Comparison of ENCODE assay signal across 8 cellular contexts in the genomic region with DNA sequence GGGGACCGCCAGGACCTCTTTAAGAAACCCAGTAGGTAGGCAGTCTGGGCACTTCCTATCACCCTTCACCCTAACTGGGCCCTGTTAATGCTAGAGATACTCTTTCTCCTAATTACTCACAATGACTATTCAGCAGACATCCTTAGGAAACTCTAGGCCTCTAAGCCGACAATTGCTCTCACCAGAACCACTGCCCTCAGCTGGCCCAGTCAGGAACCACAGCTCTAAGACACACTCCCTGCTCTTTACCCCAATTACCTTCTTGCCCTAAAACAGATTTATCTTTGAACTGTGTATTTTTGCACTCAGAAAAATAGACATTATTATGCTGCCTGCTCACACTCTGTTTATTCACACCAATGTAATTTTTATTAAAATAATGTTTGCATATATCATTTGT.
A peak's percentile ranks its signal among the peaks of the same experiment; 100 is the strongest.
DNase-seq lines count a peak whose midpoint lies in the region; ATAC-seq, FAIRE-seq and TF ChIP-seq lines count a peak whose summit lies in the region.

No MANE protein-coding gene starts in this region.

- TF ChIP-seq CTCF in 22Rv1 (IDR thresholded peaks at IDR 0.05): peak; percentile 66
- peak; percentile 51 for TF ChIP-seq CTCF in GM12865 (IDR thresholded peaks at IDR 0.05; ENCODE audit: insufficient read depth, low read depth, low read length, missing control alignments)
- peak; percentile 72 for TF ChIP-seq CTCF in brain microvascular endothelial cell (IDR thresholded peaks at IDR 0.05; ENCODE audit: low read depth, low read length, missing control alignments)
- TF ChIP-seq CTCF in neural crest cell (conservative IDR thresholded peaks at IDR 0.05): peak; percentile 43

- H3K4me1 Mint-ChIP-seq in neural crest cell: peaks cover 11% of the 10 kb centered on the region

- FAIRE-seq in frontal cortex (lab: Jason Lieb, UNC): no peak

- H3K27ac ChIP-seq in 22Rv1 (no peak overlapping the region), brain microvascular endothelial cell (no peak overlapping the region)

- in situ Hi-C loops in brain microvascular endothelial cell (cut with HindIII; ENCODE audit: low pct_ligation_motif_present, low sequenced_read_pairs): no loop called here

- no peaks in the 10 kb centered on the region for H3K36me3 ChIP-seq in brain microvascular endothelial cell (replicated peaks)

- peaks cover 2% of the 10 kb centered on the region for H3K9me3 Mint-ChIP-seq in neural crest cell

- H3K27ac Mint-ChIP-seq in neural crest cell (ENCODE audit: unreplicated experiment): no peak overlapping the region

- DNase-seq in GM12865 (ENCODE audit: low read depth): peak; percentile 57
- peak; percentile 8 for DNase-seq in brain microvascular endothelial cell
- DNase-seq in neural crest cell (ENCODE audit: low read depth, low spot score): no peak
- no peak for DNase-seq in frontal cortex (ENCODE audit: low spot score in 2 of 2)
- DNase-seq in activated CD4-positive, CD25-positive, alpha-beta regulatory T cell (lab: John Stamatoyannopoulos, UW): no peak
- no peak for DNase-seq in HuH-7 (ENCODE audit: low spot score)

- peak; percentile 80 for ATAC-seq in HG03432 (IDR thresholded peaks at IDR 0.05; ENCODE audit: unreplicated experiment)

- no peaks in the 10 kb centered on the region for H3K27me3 Mint-ChIP-seq in neural crest cell (ENCODE audit: low read depth)

- no peaks in the 10 kb centered on the region for H3K36me3 Mint-ChIP-seq in neural crest cell (ENCODE audit: low read depth)

- no peak overlapping the region for H3K4me3 Mint-ChIP-seq in neural crest cell

- H3K4me3 ChIP-seq in GM12865 (ENCODE audit: low read depth, low read length): no peak overlapping the region
- no peak overlapping the region for H3K4me3 ChIP-seq in brain microvascular endothelial cell (ENCODE audit: low read depth, low read length)

- no peaks in the 10 kb centered on the region for H3K27me3 ChIP-seq in brain microvascular endothelial cell (replicated peaks)

Comparison
In these comparisons a context has a peak if more than half of its experiments do, and no peak if none do; other contexts are left out.
1. DNase-seq: peak in GM12865 (single experiment) and brain microvascular endothelial cell (single experiment); none in neural crest cell (single experiment), frontal cortex (0 of 2), activated CD4-positive, CD25-positive, alpha-beta regulatory T cell (0 of 4) and HuH-7 (single experiment).
2. Peak in every context shown above with its lines, with median percentiles within 50 percentile points of each other: CTCF ChIP-seq.